8 cellular contexts compared by ENCODE assay signal in the genomic region with DNA sequence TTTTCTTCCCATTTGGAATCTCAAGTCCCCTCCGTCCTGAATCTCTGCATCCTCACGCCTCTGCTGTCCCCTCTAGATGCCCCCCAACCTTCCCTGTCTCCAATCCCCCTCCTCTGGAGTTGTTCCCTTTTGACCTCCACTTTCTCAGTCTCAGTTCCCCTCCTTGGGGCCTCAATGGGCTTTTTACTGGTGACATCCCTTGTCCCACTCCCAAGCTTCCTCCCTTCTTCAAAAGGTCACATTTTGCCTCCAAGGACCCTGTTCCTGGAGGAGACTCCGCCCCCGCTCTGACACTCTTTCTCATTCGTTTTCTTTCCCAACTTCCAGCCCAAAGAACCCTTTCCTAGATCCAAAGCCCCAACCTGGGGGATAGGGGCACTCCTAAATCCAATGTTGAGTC. TPM values are rescaled to one million over a fixed set of nuclear protein-coding genes. Genes with fewer than 3 reads are reported as not detected.
A peak's percentile ranks its signal among the peaks of the same experiment; 100 is the strongest.
DNase-seq lines count a peak whose midpoint lies in the region; ATAC-seq and TF ChIP-seq lines count a peak whose summit lies in the region.

No MANE protein-coding gene starts in this region.

- TF ChIP-seq CTCF in BJ (IDR thresholded peaks at IDR 0.05; ENCODE audit: insufficient read depth, low read depth, low read length) = no peak
- no peak for TF ChIP-seq CTCF in LNCaP clone FGC (IDR thresholded peaks at IDR 0.05; ENCODE audit: control insufficient read depth, extremely low read depth, insufficient read depth)
- no peak for TF ChIP-seq CTCF in colonic mucosa (IDR thresholded peaks at IDR 0.05)
- no peak for TF ChIP-seq CTCF in natural killer cell (IDR thresholded peaks at IDR 0.05)

- H3K36me3 ChIP-seq in BJ (ENCODE audit: control insufficient read depth, insufficient read depth, low read length) (peaks cover 3% of the 10 kb centered on the region), colonic mucosa (no peaks in the 10 kb centered on the region)

- H3K9ac ChIP-seq in colonic mucosa (ENCODE audit: low read depth in 2 of 2, low read length in 2 of 2) = peak overlapping the region; percentile 70 to 93

- peak overlapping the region; percentile 76 for H3K27ac ChIP-seq in colonic mucosa

- peak overlapping the region; percentile 94 for H3K4me3 Mint-ChIP-seq in natural killer cell

- ATAC-seq in natural killer cell (no peak), GM19467 (IDR thresholded peaks at IDR 0.05; ENCODE audit: unreplicated experiment) (no peak)

- no peaks in the 10 kb centered on the region for H3K9me3 Mint-ChIP-seq in natural killer cell

- no peaks in the 10 kb centered on the region for H3K27me3 Mint-ChIP-seq in natural killer cell (ENCODE audit: low read depth in 2 of 2)

- intact Hi-C loops in colonic mucosa (cut with DNase I) (no loop called here), natural killer cell (cut with micrococcal nuclease) (loop anchor here (10.0 kb wide), 1 partner anchor 425 kb away; a partner anchor contains a TSS)

- DNase-seq in BJ (ENCODE audit: low read depth) (no peak), LNCaP clone FGC (ENCODE audit: low read depth) (no peak), colonic mucosa (no peak), natural killer cell (no peak), NCI-H1417 (lab: John Stamatoyannopoulos, UW) (no peak), NCI-H1417 treated with DMSO at 0.1 percent for 48 hours (lab: John Stamatoyannopoulos, UW) (no peak), NCI-H510A treated with DMSO at 0.1 percent for 48 hours (lab: John Stamatoyannopoulos, UW) (no peak)

- H3K4me1 Mint-ChIP-seq in natural killer cell = peaks cover 17 to 30% of the 10 kb centered on the region in 2 donors

- H3K36me3 Mint-ChIP-seq in natural killer cell = peaks cover 7% of the 10 kb centered on the region

- POLR2A ChIA-PET in BJ (lab: Charles Lee) = no interaction called here

- H3K27ac Mint-ChIP-seq in natural killer cell = peak overlapping the region; percentile 84 to 95

- CTCF ChIA-PET in BJ (lab: Yijun Ruan, JAX) = interaction anchor here (0.7 kb wide), 1 partner anchor 142 kb away, joined by 3 read pairs; no protein-coding TSS in a partner anchor

- no peaks in the 10 kb centered on the region for H3K9me3 ChIP-seq in colonic mucosa

- H3K4me1 ChIP-seq in colonic mucosa = peaks cover 5% of the 10 kb centered on the region

- H3K4me3 ChIP-seq in BJ (ENCODE audit: low read depth, low read length) (peak overlapping the region; percentile 97), LNCaP clone FGC (ENCODE audit: low read depth, low read length) (peak overlapping the region; percentile 83), colonic mucosa (peak overlapping the region; percentile 73)

- H3K27me3 ChIP-seq in BJ (ENCODE audit: control insufficient read depth, insufficient read depth, low read length) (no peaks in the 10 kb centered on the region), colonic mucosa (no peaks in the 10 kb centered on the region)

RNA-seq across cellular contexts. Expression of a gene that starts 1.0 kb away (rescaled TPM):
- 181 and 244 TPM in 2 replicates for polyA plus RNA-seq in BJ (2011; rRNA removed)
- 92.1 and 115 TPM in 2 replicates for polyA minus RNA-seq in BJ (2011; rRNA and poly(A)+ RNA removed)
- total RNA-seq in colonic mucosa = 100 to 1,000 TPM; 132 to 208 TPM
- total RNA-seq in natural killer cell = 10 to 100 TPM; 45.0 to 49.1 (median 45.4) TPM

RNA-seq across cellular contexts. Expression of a gene that starts 11.2 kb away (rescaled TPM):
- polyA plus RNA-seq in BJ (2011; rRNA removed) = 30.1 and 36.8 TPM in 2 replicates
- 37.5 and 55.5 TPM in 2 replicates for polyA minus RNA-seq in BJ (2011; rRNA and poly(A)+ RNA removed)
- total RNA-seq in colonic mucosa = 10 to 100 TPM; 45.1 to 61.3 TPM
- total RNA-seq in natural killer cell = 10 to 100 TPM; 40.2 to 66.2 (median 48.5) TPM
